ENCODE assay signal across 19 cellular contexts in genomic region chr11:37630866-37631265, GRCh38.
"Had no signal": no experiment of that assay in that cellular context is flagged by ENCODE, and none has a peak within 500 bp of the region (broad histone marks: within the 10 kb centered on the region; RNA-seq: fewer than 3 reads in every experiment).

No MANE protein-coding gene starts in this region.

- H3K4me3 Mint-ChIP-seq: activated CD8-positive, alpha-beta T cell treated with anti-CD3 and anti-CD28 coated beads for 36 hours; activated naive CD4-positive, alpha-beta T cell treated with anti-CD3 and anti-CD28 coated beads, Interleukin-2, amount 50 U/mL, for 24 hours; brain; T-cell had no signal

- H3K36me3 Mint-ChIP-seq: activated naive CD4-positive, alpha-beta T cell treated with anti-CD3 and anti-CD28 coated beads, Interleukin-2, amount 50 U/mL, for 24 hours; brain; T-cell had no signal

- H3K27me3 Mint-ChIP-seq: activated CD8-positive, alpha-beta T cell treated with anti-CD3 and anti-CD28 coated beads for 36 hours; activated naive CD4-positive, alpha-beta T cell treated with anti-CD3 and anti-CD28 coated beads, Interleukin-2, amount 50 U/mL, for 24 hours; brain; T-cell had no signal

- H3K27ac Mint-ChIP-seq: activated CD8-positive, alpha-beta T cell treated with anti-CD3 and anti-CD28 coated beads for 36 hours; activated naive CD4-positive, alpha-beta T cell treated with anti-CD3 and anti-CD28 coated beads, Interleukin-2, amount 50 U/mL, for 24 hours; brain; T-cell had no signal

- H3K4me1 Mint-ChIP-seq: brain, T-cell had no signal

- H3K9me3 Mint-ChIP-seq: brain had no signal

- DNase-seq: activated CD4-positive, alpha-beta T cell treated with anti-CD3 and anti-CD28 coated beads for 4 hours; activated CD8-positive, alpha-beta memory T cell treated with anti-CD3 and anti-CD28 coated beads, Interleukin-2, amount 50 U/mL, for 4 hours; activated CD8-positive, alpha-beta T cell treated with anti-CD3 and anti-CD28 coated beads for 36 hours; MM.1S; NCI-H1048; NCI-H146; NCI-H187 treated with DMSO at 0.1 percent for 48 hours; NCI-H2081 treated with DMSO at 0.1 percent for 48 hours; NCI-H2227 treated with DMSO at 0.1 percent for 48 hours; NCI-H446 treated with DMSO at 0.1 percent for 48 hours; NCI-H524 treated with DMSO at 0.1 percent for 48 hours; NCI-H774; SIG-M5; T-cell; T-helper 2 cell; T1000 had no signal

- ATAC-seq: activated CD4-positive, CD25-positive, alpha-beta regulatory T cell treated with anti-CD3 and anti-CD28 coated beads, Interleukin-2, amount 50 U/mL, for 24 hours; activated CD8-positive, alpha-beta T cell treated with anti-CD3 and anti-CD28 coated beads for 36 hours; T-cell had no signal
